In genomic region chr5:143776951-143777350, GRCh38 we compare ENCODE assay signal across 11 cellular contexts. TPM values are rescaled to one million over a fixed set of nuclear protein-coding genes. Genes with fewer than 3 reads are reported as not detected.
"Had no signal": no experiment of that assay in that cellular context is flagged by ENCODE, and none has a peak within 500 bp of the region (broad histone marks: within the 10 kb centered on the region; RNA-seq: fewer than 3 reads in every experiment).

No MANE protein-coding gene starts in this region.

- DNase-seq: GM23248, GOT3, H7, Karpas-422, KBM-7 had no signal

- H3K36me3 Mint-ChIP-seq: IgD-negative memory B cell had no signal

- H2AFZ ChIP-seq: GM23248 had no signal

- ATAC-seq: HCT116 had no signal

- H3K36me3 ChIP-seq: HAP-1 had no signal

- H3K27ac Mint-ChIP-seq: IgD-negative memory B cell had no signal

- H3K4me1 ChIP-seq: HAP-1 had no signal

- H3K4me3 ChIP-seq: GM23248, HAP-1 had no signal

- H3K27ac ChIP-seq: GM23248, KMS-11 had no signal

- H3K4me2 ChIP-seq: KMS-11 had no signal

- H3K4me1 Mint-ChIP-seq: IgD-negative memory B cell had no signal

- H3K27me3 Mint-ChIP-seq: IgD-negative memory B cell had no signal

- H3K9ac ChIP-seq: GM23248, KMS-11 had no signal

- H3K9me3 ChIP-seq: HAP-1 had no signal

- H3K4me3 Mint-ChIP-seq: IgD-negative memory B cell had no signal

RNA-seq across cellular contexts. Expression of gene HMHB1, which starts 35.0 kb away (rescaled TPM):
- total RNA-seq: GM23248, H4, H7, HT-29 had no signal
